In the genomic region with DNA sequence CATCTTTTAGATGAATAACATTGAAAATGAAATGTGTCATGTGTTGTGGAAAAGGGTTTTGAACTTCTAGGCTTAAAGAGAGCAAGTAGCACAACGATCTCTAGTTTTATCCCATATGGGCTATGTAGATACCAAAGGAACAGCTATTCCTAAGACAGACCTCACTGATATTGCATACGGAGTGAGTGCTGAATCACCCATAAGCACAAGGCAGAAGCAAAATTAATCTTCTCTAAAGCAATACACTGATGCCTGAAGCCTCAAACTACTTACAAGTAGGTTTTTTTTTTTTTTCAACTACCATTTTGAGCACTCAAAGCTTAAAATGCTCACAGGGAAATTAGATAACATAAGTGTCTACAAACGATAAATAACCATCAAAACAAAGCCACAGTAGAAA, we compare ENCODE assay signal across 1 cellular context.
TF ChIP-seq lines count a peak whose summit lies in the region.

No MANE protein-coding gene starts in this region.

TF ChIP-seq in K562, 482 proteins besides CTCF, POLR2A, EP300 and RAD21 (continued from another document and continues in another):
- TF ChIP-seq, protein P1, sequence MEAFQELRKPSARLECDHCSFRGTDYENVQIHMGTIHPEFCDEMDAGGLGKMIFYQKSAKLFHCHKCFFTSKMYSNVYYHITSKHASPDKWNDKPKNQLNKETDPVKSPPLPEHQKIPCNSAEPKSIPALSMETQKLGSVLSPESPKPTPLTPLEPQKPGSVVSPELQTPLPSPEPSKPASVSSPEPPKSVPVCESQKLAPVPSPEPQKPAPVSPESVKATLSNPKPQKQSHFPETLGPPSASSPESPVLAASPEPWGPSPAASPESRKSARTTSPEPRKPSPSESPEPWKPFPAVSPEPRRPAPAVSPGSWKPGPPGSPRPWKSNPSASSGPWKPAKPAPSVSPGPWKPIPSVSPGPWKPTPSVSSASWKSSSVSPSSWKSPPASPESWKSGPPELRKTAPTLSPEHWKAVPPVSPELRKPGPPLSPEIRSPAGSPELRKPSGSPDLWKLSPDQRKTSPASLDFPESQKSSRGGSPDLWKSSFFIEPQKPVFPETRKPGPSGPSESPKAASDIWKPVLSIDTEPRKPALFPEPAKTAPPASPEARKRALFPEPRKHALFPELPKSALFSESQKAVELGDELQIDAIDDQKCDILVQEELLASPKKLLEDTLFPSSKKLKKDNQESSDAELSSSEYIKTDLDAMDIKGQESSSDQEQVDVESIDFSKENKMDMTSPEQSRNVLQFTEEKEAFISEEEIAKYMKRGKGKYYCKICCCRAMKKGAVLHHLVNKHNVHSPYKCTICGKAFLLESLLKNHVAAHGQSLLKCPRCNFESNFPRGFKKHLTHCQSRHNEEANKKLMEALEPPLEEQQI (IDR thresholded peaks at IDR 0.05) = no peak
- TF ChIP-seq ZFP1 (CRISPR knock-in tag; IDR thresholded peaks at IDR 0.05) (no peak), GATAD2A (IDR thresholded peaks at IDR 0.05) (no peak), KLF1 (tag; IDR thresholded peaks at IDR 0.05) (no peak), TBL1XR1 (IDR thresholded peaks at IDR 0.05; ENCODE audit: low read length in 2 of 2) (peak in 1 of 2 experiments; percentile 41; a peak in 1 of 4 replicates), POLR3G (IDR thresholded peaks at IDR 0.05; ENCODE audit: extremely low read depth, insufficient read length, insufficient replicate concordance) (no peak), PPARD (CRISPR knock-in tag; IDR thresholded peaks at IDR 0.05) (no peak), HCFC1 (IDR thresholded peaks at IDR 0.05; ENCODE audit: low read depth, low read length) (no peak), ZNF644 (tag; IDR thresholded peaks at IDR 0.05; ENCODE audit: low read depth) (no peak), POLR3A (IDR thresholded peaks at IDR 0.05; ENCODE audit: borderline replicate concordance, extremely low read depth, insufficient read depth, insufficient read length) (no peak), C11orf30 (IDR thresholded peaks at IDR 0.05; ENCODE audit: low read depth) (peak; percentile 81), PCBP2 (IDR thresholded peaks at IDR 0.05; ENCODE audit: low read depth, low read length, poor library complexity, severe bottlenecking) (no peak), E2F3 (CRISPR knock-in tag; IDR thresholded peaks at IDR 0.05) (no peak), EGR1 (conservative IDR thresholded peaks at IDR 0.05) (no peak), ZNF668 (CRISPR knock-in tag; IDR thresholded peaks at IDR 0.05) (no peak), SAFB (IDR thresholded peaks at IDR 0.05; ENCODE audit: borderline replicate concordance, low read depth, low read length) (no peak), NCOR1 (IDR thresholded peaks at IDR 0.05) (peak; percentile 51; the same call in 1 of the 2 replicates), ZNF217 (CRISPR knock-in tag; IDR thresholded peaks at IDR 0.05) (no peak), HDAC2 (IDR thresholded peaks at IDR 0.05) (peak; percentile 57; the same call in 1 of the 2 replicates), PHF21A (IDR thresholded peaks at IDR 0.05; ENCODE audit: borderline replicate concordance, low read depth) (no peak), MXI1 (IDR thresholded peaks at IDR 0.05; ENCODE audit: low read depth, low read length) (no peak), ARID1B (IDR thresholded peaks at IDR 0.05) (peak; percentile 87), ZNF76 (CRISPR knock-in tag; IDR thresholded peaks at IDR 0.05; ENCODE audit: borderline replicate concordance) (no peak), CREBBP (IDR thresholded peaks at IDR 0.05; ENCODE audit: low read depth, low read length) (no peak), PTRF (tag; IDR thresholded peaks at IDR 0.05) (no peak), POLR2B (IDR thresholded peaks at IDR 0.05; ENCODE audit: low read depth, partially characterized antibody) (no peak), NR2C2 (CRISPR knock-in tag; IDR thresholded peaks at IDR 0.05) (no peak), NR2C2 (tag; IDR thresholded peaks at IDR 0.05) (no peak), YBX1 (IDR thresholded peaks at IDR 0.05) (no peak), PTTG1 (tag; IDR thresholded peaks at IDR 0.05; ENCODE audit: low read depth) (no peak), MCM7 (IDR thresholded peaks at IDR 0.05) (no peak), RBM22 (IDR thresholded peaks at IDR 0.05; ENCODE audit: low read depth, low read length, poor library complexity, severe bottlenecking) (no peak), BRD4 (IDR thresholded peaks at IDR 0.05) (no peak), TCF3 (CRISPR knock-in tag; IDR thresholded peaks at IDR 0.05) (peak; percentile 81), ZNF699 (CRISPR knock-in tag; IDR thresholded peaks at IDR 0.05; ENCODE audit: insufficient replicate concordance) (no peak), TFAM (CRISPR knock-in tag; conservative IDR thresholded peaks at IDR 0.05) (no peak), ESRRA (IDR thresholded peaks at IDR 0.05; ENCODE audit: borderline replicate concordance, low read depth) (no peak), PHB (CRISPR knock-in tag; IDR thresholded peaks at IDR 0.05) (no peak), TCFL5 (CRISPR knock-in tag; conservative IDR thresholded peaks at IDR 0.05) (no peak), JUNB (CRISPR knock-in tag; conservative IDR thresholded peaks at IDR 0.05) (no peak)
- TF ChIP-seq, protein P2, sequence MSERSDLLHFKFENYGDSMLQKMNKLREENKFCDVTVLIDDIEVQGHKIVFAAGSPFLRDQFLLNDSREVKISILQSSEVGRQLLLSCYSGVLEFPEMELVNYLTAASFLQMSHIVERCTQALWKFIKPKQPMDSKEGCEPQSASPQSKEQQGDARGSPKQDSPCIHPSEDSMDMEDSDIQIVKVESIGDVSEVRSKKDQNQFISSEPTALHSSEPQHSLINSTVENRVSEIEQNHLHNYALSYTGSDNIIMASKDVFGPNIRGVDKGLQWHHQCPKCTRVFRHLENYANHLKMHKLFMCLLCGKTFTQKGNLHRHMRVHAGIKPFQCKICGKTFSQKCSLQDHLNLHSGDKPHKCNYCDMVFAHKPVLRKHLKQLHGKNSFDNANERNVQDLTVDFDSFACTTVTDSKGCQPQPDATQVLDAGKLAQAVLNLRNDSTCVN (CRISPR knock-in tag; IDR thresholded peaks at IDR 0.05) = no peak
- TF ChIP-seq, protein P3, sequence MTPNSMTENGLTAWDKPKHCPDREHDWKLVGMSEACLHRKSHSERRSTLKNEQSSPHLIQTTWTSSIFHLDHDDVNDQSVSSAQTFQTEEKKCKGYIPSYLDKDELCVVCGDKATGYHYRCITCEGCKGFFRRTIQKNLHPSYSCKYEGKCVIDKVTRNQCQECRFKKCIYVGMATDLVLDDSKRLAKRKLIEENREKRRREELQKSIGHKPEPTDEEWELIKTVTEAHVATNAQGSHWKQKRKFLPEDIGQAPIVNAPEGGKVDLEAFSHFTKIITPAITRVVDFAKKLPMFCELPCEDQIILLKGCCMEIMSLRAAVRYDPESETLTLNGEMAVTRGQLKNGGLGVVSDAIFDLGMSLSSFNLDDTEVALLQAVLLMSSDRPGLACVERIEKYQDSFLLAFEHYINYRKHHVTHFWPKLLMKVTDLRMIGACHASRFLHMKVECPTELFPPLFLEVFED (CRISPR knock-in tag; conservative IDR thresholded peaks at IDR 0.05) = no peak
- TF ChIP-seq, protein P4, sequence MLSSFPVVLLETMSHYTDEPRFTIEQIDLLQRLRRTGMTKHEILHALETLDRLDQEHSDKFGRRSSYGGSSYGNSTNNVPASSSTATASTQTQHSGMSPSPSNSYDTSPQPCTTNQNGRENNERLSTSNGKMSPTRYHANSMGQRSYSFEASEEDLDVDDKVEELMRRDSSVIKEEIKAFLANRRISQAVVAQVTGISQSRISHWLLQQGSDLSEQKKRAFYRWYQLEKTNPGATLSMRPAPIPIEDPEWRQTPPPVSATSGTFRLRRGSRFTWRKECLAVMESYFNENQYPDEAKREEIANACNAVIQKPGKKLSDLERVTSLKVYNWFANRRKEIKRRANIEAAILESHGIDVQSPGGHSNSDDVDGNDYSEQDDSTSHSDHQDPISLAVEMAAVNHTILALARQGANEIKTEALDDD (IDR thresholded peaks at IDR 0.05) = no peak
- TF ChIP-seq, protein P5, sequence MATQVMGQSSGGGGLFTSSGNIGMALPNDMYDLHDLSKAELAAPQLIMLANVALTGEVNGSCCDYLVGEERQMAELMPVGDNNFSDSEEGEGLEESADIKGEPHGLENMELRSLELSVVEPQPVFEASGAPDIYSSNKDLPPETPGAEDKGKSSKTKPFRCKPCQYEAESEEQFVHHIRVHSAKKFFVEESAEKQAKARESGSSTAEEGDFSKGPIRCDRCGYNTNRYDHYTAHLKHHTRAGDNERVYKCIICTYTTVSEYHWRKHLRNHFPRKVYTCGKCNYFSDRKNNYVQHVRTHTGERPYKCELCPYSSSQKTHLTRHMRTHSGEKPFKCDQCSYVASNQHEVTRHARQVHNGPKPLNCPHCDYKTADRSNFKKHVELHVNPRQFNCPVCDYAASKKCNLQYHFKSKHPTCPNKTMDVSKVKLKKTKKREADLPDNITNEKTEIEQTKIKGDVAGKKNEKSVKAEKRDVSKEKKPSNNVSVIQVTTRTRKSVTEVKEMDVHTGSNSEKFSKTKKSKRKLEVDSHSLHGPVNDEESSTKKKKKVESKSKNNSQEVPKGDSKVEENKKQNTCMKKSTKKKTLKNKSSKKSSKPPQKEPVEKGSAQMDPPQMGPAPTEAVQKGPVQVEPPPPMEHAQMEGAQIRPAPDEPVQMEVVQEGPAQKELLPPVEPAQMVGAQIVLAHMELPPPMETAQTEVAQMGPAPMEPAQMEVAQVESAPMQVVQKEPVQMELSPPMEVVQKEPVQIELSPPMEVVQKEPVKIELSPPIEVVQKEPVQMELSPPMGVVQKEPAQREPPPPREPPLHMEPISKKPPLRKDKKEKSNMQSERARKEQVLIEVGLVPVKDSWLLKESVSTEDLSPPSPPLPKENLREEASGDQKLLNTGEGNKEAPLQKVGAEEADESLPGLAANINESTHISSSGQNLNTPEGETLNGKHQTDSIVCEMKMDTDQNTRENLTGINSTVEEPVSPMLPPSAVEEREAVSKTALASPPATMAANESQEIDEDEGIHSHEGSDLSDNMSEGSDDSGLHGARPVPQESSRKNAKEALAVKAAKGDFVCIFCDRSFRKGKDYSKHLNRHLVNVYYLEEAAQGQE (CRISPR knock-in tag; IDR thresholded peaks at IDR 0.05; ENCODE audit: low read depth) = no peak
- TF ChIP-seq, protein P6, sequence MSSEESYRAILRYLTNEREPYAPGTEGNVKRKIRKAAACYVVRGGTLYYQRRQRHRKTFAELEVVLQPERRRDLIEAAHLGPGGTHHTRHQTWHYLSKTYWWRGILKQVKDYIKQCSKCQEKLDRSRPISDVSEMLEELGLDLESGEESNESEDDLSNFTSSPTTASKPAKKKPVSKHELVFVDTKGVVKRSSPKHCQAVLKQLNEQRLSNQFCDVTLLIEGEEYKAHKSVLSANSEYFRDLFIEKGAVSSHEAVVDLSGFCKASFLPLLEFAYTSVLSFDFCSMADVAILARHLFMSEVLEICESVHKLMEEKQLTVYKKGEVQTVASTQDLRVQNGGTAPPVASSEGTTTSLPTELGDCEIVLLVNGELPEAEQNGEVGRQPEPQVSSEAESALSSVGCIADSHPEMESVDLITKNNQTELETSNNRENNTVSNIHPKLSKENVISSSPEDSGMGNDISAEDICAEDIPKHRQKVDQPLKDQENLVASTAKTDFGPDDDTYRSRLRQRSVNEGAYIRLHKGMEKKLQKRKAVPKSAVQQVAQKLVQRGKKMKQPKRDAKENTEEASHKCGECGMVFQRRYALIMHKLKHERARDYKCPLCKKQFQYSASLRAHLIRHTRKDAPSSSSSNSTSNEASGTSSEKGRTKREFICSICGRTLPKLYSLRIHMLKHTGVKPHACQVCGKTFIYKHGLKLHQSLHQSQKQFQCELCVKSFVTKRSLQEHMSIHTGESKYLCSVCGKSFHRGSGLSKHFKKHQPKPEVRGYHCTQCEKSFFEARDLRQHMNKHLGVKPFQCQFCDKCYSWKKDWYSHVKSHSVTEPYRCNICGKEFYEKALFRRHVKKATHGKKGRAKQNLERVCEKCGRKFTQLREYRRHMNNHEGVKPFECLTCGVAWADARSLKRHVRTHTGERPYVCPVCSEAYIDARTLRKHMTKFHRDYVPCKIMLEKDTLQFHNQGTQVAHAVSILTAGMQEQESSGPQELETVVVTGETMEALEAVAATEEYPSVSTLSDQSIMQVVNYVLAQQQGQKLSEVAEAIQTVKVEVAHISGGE (CRISPR knock-in tag; IDR thresholded peaks at IDR 0.05) = 0 out of 6 replicates have a peak, but pooled peaks of 1 of the 3 experiments have one; percentile 22
- TF ChIP-seq, protein P7, sequence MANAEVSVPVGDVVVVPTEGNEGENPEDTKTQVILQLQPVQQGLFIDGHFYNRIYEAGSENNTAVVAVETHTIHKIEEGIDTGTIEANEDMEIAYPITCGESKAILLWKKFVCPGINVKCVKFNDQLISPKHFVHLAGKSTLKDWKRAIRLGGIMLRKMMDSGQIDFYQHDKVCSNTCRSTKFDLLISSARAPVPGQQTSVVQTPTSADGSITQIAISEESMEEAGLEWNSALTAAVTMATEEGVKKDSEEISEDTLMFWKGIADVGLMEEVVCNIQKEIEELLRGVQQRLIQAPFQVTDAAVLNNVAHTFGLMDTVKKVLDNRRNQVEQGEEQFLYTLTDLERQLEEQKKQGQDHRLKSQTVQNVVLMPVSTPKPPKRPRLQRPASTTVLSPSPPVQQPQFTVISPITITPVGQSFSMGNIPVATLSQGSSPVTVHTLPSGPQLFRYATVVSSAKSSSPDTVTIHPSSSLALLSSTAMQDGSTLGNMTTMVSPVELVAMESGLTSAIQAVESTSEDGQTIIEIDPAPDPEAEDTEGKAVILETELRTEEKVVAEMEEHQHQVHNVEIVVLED (CRISPR knock-in tag; IDR thresholded peaks at IDR 0.05) = no peak
- TF ChIP-seq, protein P8, sequence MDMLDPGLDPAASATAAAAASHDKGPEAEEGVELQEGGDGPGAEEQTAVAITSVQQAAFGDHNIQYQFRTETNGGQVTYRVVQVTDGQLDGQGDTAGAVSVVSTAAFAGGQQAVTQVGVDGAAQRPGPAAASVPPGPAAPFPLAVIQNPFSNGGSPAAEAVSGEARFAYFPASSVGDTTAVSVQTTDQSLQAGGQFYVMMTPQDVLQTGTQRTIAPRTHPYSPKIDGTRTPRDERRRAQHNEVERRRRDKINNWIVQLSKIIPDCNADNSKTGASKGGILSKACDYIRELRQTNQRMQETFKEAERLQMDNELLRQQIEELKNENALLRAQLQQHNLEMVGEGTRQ (CRISPR knock-in tag; IDR thresholded peaks at IDR 0.05) = no peak
- TF ChIP-seq, protein P9, sequence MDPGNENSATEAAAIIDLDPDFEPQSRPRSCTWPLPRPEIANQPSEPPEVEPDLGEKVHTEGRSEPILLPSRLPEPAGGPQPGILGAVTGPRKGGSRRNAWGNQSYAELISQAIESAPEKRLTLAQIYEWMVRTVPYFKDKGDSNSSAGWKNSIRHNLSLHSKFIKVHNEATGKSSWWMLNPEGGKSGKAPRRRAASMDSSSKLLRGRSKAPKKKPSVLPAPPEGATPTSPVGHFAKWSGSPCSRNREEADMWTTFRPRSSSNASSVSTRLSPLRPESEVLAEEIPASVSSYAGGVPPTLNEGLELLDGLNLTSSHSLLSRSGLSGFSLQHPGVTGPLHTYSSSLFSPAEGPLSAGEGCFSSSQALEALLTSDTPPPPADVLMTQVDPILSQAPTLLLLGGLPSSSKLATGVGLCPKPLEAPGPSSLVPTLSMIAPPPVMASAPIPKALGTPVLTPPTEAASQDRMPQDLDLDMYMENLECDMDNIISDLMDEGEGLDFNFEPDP (CRISPR knock-in tag; IDR thresholded peaks at IDR 0.05) = no peak
